In genomic region chr2:37326285-37326684, GRCh38 we compare ENCODE assay signal across 8 cellular contexts. TPM values are rescaled to one million over a fixed set of nuclear protein-coding genes. Genes with fewer than 3 reads are reported as not detected.
A peak's percentile ranks its signal among the peaks of the same experiment; 100 is the strongest.
DNase-seq lines count a peak whose midpoint lies in the region; ATAC-seq and TF ChIP-seq lines count a peak whose summit lies in the region.

No MANE protein-coding gene starts in this region.

- no peak for TF ChIP-seq CTCF in fibroblast of the aortic adventitia (IDR thresholded peaks at IDR 0.05; ENCODE audit: insufficient read depth, low read length)
- no peak for TF ChIP-seq CTCF in parathyroid adenoma (IDR thresholded peaks at IDR 0.05)
- no peak for TF ChIP-seq CTCF in activated CD8-positive, alpha-beta T cell treated with anti-CD3 and anti-CD28 coated beads for 36 hours (IDR thresholded peaks at IDR 0.05)

- no peaks in the 10 kb centered on the region for H3K9me3 Mint-ChIP-seq in activated CD8-positive, alpha-beta T cell treated with anti-CD3 and anti-CD28 coated beads for 36 hours

- H2AFZ ChIP-seq in parathyroid adenoma = peak overlapping the region; percentile 7

- H3K9me3 ChIP-seq in SJSA1 (replicated peaks) (no peaks in the 10 kb centered on the region; the same call in 1 of the 2 replicates), parathyroid adenoma (ENCODE audit: control insufficient read depth, low read length) (no peaks in the 10 kb centered on the region)

- POLR2A ChIA-PET in activated CD8-positive, alpha-beta T cell treated with anti-CD3 and anti-CD28 coated beads for 36 hours (lab: Charles Lee) = interaction anchor here (0.7 to 1.6 kb wide), 2 partner anchors 48 to 135 kb away, joined by 3 read pairs; no protein-coding TSS in a partner anchor

- H3K4me2 ChIP-seq in parathyroid adenoma (ENCODE audit: low read length) = peak overlapping the region; percentile 28

- no peak overlapping the region for H3K9ac ChIP-seq in parathyroid adenoma

- H3K27me3 Mint-ChIP-seq in activated CD8-positive, alpha-beta T cell treated with anti-CD3 and anti-CD28 coated beads for 36 hours = peaks cover 13% of the 10 kb centered on the region

- no peaks in the 10 kb centered on the region for H3K79me2 ChIP-seq in parathyroid adenoma

- H3K4me3 Mint-ChIP-seq in activated CD8-positive, alpha-beta T cell treated with anti-CD3 and anti-CD28 coated beads for 36 hours = no peak overlapping the region

- CTCF ChIA-PET in activated CD8-positive, alpha-beta T cell treated with anti-CD3 and anti-CD28 coated beads for 36 hours (lab: Charles Lee) = interaction anchor here (1.2 to 1.8 kb wide), 2 partner anchors 13 to 60 kb away, joined by 3 to 4 read pairs; no protein-coding TSS in a partner anchor

- H3K27me3 ChIP-seq in SJSA1 (replicated peaks) (no peaks in the 10 kb centered on the region), parathyroid adenoma (ENCODE audit: control insufficient read depth, insufficient read depth, low read length) (no peaks in the 10 kb centered on the region)

- H3K36me3 Mint-ChIP-seq in activated CD8-positive, alpha-beta T cell treated with anti-CD3 and anti-CD28 coated beads for 36 hours (ENCODE audit: low read depth) = peaks cover 10% of the 10 kb centered on the region

- H3K36me3 ChIP-seq in SJSA1 (peaks cover 24% of the 10 kb centered on the region), parathyroid adenoma (ENCODE audit: control insufficient read depth, insufficient read depth, low read length) (no peaks in the 10 kb centered on the region)

- H3K4me1 Mint-ChIP-seq in activated CD8-positive, alpha-beta T cell treated with anti-CD3 and anti-CD28 coated beads for 36 hours (ENCODE audit: low read depth) = peaks cover 26% of the 10 kb centered on the region

- H3K27ac ChIP-seq in SJSA1 (peak overlapping the region; percentile 72), parathyroid adenoma (no peak overlapping the region)

- intact Hi-C loops in activated CD8-positive, alpha-beta T cell treated with anti-CD3 and anti-CD28 coated beads for 36 hours (cut with micrococcal nuclease) = no loop called here

- ATAC-seq in GM21786 (IDR thresholded peaks at IDR 0.05; ENCODE audit: unreplicated experiment) = no peak
- no peak for ATAC-seq in HG02884 (IDR thresholded peaks at IDR 0.05; ENCODE audit: unreplicated experiment)
- no peak for ATAC-seq in activated CD8-positive, alpha-beta T cell treated with anti-CD3 and anti-CD28 coated beads for 36 hours

- no peak overlapping the region for H3K4me3 ChIP-seq in SJSA1
- peak overlapping the region; percentile 34 for H3K4me3 ChIP-seq in fibroblast of the aortic adventitia (ENCODE audit: low read depth, low read length)
- no peak overlapping the region for H3K4me3 ChIP-seq in parathyroid adenoma (ENCODE audit: low read depth, low read length)

- peak; percentile 61 for DNase-seq in DMS 273 (lab: John Stamatoyannopoulos, UW; ENCODE audit: unreplicated experiment)
- DNase-seq in SJSA1 (ENCODE audit: low read depth in 1 of 2, low spot score in 2 of 2) = peak; percentile 59 to 66
- DNase-seq in fibroblast of the aortic adventitia (ENCODE audit: low read depth) = peak; percentile 93
- DNase-seq in NCI-H1436 (lab: John Stamatoyannopoulos, UW) = no peak
- no peak for DNase-seq in activated CD8-positive, alpha-beta T cell treated with anti-CD3 and anti-CD28 coated beads for 36 hours

- H3K27ac Mint-ChIP-seq in activated CD8-positive, alpha-beta T cell treated with anti-CD3 and anti-CD28 coated beads for 36 hours = no peak overlapping the region

- peaks cover 31% of the 10 kb centered on the region for H3K4me1 ChIP-seq in SJSA1 (replicated peaks)
- peaks cover 3% of the 10 kb centered on the region for H3K4me1 ChIP-seq in parathyroid adenoma

RNA-seq across cellular contexts. Expression of gene PRKD3, which starts 1.7 kb away (rescaled TPM):
- 77.3 and 78.9 TPM in 2 replicates for total RNA-seq in SJSA1 (2014; rRNA removed; shearing (Covaris generic))
- total RNA-seq in fibroblast of the aortic adventitia (ENCODE audit: low replicate concordance) = 55.8 and 77.9 TPM in 2 replicates
- 10 to 100 TPM; 23.8 to 25.6 TPM for total RNA-seq in activated CD8-positive, alpha-beta T cell treated with anti-CD3 and anti-CD28 coated beads for 36 hours

RNA-seq across cellular contexts. Expression of gene QPCT, which starts 18.1 kb away (rescaled TPM):
- 7.1 and 10.8 TPM in 2 replicates for total RNA-seq in SJSA1 (2014; rRNA removed; shearing (Covaris generic))
- 1.7 and 8.3 TPM in 2 replicates for total RNA-seq in fibroblast of the aortic adventitia (ENCODE audit: low replicate concordance)
- total RNA-seq in activated CD8-positive, alpha-beta T cell treated with anti-CD3 and anti-CD28 coated beads for 36 hours = under 1 TPM; 0.29 to 0.56 TPM

Comparison
In these comparisons a context has a peak if more than half of its experiments do, and no peak if none do; other contexts are left out.
1. DNase-seq: peak in DMS 273 (single experiment), SJSA1 (2 of 2) and fibroblast of the aortic adventitia (single experiment); none in NCI-H1436 (single experiment) and activated CD8-positive, alpha-beta T cell treated with anti-CD3 and anti-CD28 coated beads for 36 hours (single experiment).